10 cellular contexts compared by ENCODE assay signal in the genomic region with DNA sequence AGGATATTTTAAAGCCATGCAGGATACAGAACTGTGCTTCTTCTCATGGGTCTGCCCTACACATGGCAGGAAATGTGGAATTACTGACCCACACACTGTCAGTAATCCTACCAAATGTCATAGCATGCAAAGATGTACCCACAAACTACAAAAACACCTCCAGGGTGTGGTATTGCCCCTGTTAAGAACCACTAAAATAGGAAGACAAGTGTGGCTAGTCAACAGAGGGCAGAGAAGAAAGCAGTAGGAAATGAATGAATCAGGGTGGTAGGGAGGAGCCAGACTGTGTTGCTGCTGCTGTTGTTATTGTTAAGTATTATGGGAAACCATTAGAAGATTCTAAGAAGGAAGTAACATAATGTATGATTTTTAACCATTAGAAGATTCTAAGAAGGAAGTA.
DNase-seq lines count a peak whose midpoint lies in the region; ATAC-seq and TF ChIP-seq lines count a peak whose summit lies in the region.
"Had no signal": no experiment of that assay in that cellular context is flagged by ENCODE, and none has a peak within 500 bp of the region (broad histone marks: within the 10 kb centered on the region; RNA-seq: fewer than 3 reads in every experiment).

No MANE protein-coding gene starts in this region.

- no peak overlapping the region for H3K27ac ChIP-seq in mammary epithelial cell (ENCODE audit: insufficient read depth, low read depth, low read length)
- H3K27ac ChIP-seq: prostate gland had no signal

- no peaks in the 10 kb centered on the region for H3K36me3 ChIP-seq in mammary epithelial cell (ENCODE audit: insufficient read depth, low read length)
- H3K36me3 ChIP-seq: prostate gland had no signal

- H3K9me3 Mint-ChIP-seq in MCF 10A (ENCODE audit: unreplicated experiment) = no peaks in the 10 kb centered on the region
- no peaks in the 10 kb centered on the region for H3K9me3 Mint-ChIP-seq in activated T-helper 17 cell treated with anti-CD3 and anti-CD28 coated beads, Interleukin-2, amount 50 U/mL, for 72 hours
- H3K9me3 Mint-ChIP-seq in stimulated activated memory B cell treated with anti-CD40 and anti-IgM and Interleukin-4, amounts not matched to agents 10 μg/mL and 1 μg/mL and 100 μg/mL, for 72 hours = peaks cover 4% of the 10 kb centered on the region

- no peaks in the 10 kb centered on the region for H3K9me3 ChIP-seq in mammary epithelial cell (replicated peaks; ENCODE audit: insufficient read depth, low read length)
- H3K9me3 ChIP-seq: prostate gland had no signal

- no peak overlapping the region for H3K4me3 Mint-ChIP-seq in MCF 10A (ENCODE audit: unreplicated experiment)
- peak overlapping the region; percentile 48 for H3K4me3 Mint-ChIP-seq in activated T-helper 17 cell treated with anti-CD3 and anti-CD28 coated beads, Interleukin-2, amount 50 U/mL, for 72 hours
- no peak overlapping the region for H3K4me3 Mint-ChIP-seq in stimulated activated memory B cell treated with anti-CD40 and anti-IgM and Interleukin-4, amounts not matched to agents 10 μg/mL and 1 μg/mL and 100 μg/mL, for 72 hours

- DNase-seq in mammary epithelial cell (peak; percentile 6), MCF 10A (ENCODE audit: unreplicated experiment) (no peak), DMS79 (lab: John Stamatoyannopoulos, UW) (no peak)
- DNase-seq: NCI-H1092 treated with DMSO at 0.1 percent for 48 hours had no signal

- H3K4me2 ChIP-seq in mammary epithelial cell (ENCODE audit: insufficient read depth, low read depth, low read length) = no peak overlapping the region

- H3K27me3 Mint-ChIP-seq in MCF 10A (ENCODE audit: insufficient read depth, unreplicated experiment) = no peaks in the 10 kb centered on the region
- no peaks in the 10 kb centered on the region for H3K27me3 Mint-ChIP-seq in activated T-helper 17 cell treated with anti-CD3 and anti-CD28 coated beads, Interleukin-2, amount 50 U/mL, for 72 hours
- no peaks in the 10 kb centered on the region for H3K27me3 Mint-ChIP-seq in stimulated activated memory B cell treated with anti-CD40 and anti-IgM and Interleukin-4, amounts not matched to agents 10 μg/mL and 1 μg/mL and 100 μg/mL, for 72 hours

- H2AFZ ChIP-seq in mammary epithelial cell (ENCODE audit: low read depth, low read length) = no peak overlapping the region

- BruUV-seq in mammary epithelial cell (replicated peaks; lab: Mats Ljungman, UMichigan) (no TSS peak), MCF 10A (replicated peaks; lab: Mats Ljungman, UMichigan) (no TSS peak)

- no peaks in the 10 kb centered on the region for H3K36me3 Mint-ChIP-seq in MCF 10A (ENCODE audit: insufficient read depth, unreplicated experiment)
- H3K36me3 Mint-ChIP-seq in activated T-helper 17 cell treated with anti-CD3 and anti-CD28 coated beads, Interleukin-2, amount 50 U/mL, for 72 hours (ENCODE audit: low read depth) = no peaks in the 10 kb centered on the region
- H3K36me3 Mint-ChIP-seq in stimulated activated memory B cell treated with anti-CD40 and anti-IgM and Interleukin-4, amounts not matched to agents 10 μg/mL and 1 μg/mL and 100 μg/mL, for 72 hours = no peaks in the 10 kb centered on the region

- H3K27ac Mint-ChIP-seq in MCF 10A (ENCODE audit: low read depth, unreplicated experiment) = no peak overlapping the region
- H3K27ac Mint-ChIP-seq in activated T-helper 17 cell treated with anti-CD3 and anti-CD28 coated beads, Interleukin-2, amount 50 U/mL, for 72 hours = peak overlapping the region; percentile 79
- no peak overlapping the region for H3K27ac Mint-ChIP-seq in stimulated activated memory B cell treated with anti-CD40 and anti-IgM and Interleukin-4, amounts not matched to agents 10 μg/mL and 1 μg/mL and 100 μg/mL, for 72 hours

- H3K4me1 ChIP-seq in mammary epithelial cell (ENCODE audit: insufficient read depth, low read length) = no peaks in the 10 kb centered on the region
- H3K4me1 ChIP-seq: prostate gland had no signal

- H3K4me1 Mint-ChIP-seq in MCF 10A (ENCODE audit: insufficient read depth, unreplicated experiment) = no peaks in the 10 kb centered on the region
- H3K4me1 Mint-ChIP-seq in activated T-helper 17 cell treated with anti-CD3 and anti-CD28 coated beads, Interleukin-2, amount 50 U/mL, for 72 hours = peaks cover 29% of the 10 kb centered on the region
- no peaks in the 10 kb centered on the region for H3K4me1 Mint-ChIP-seq in stimulated activated memory B cell treated with anti-CD40 and anti-IgM and Interleukin-4, amounts not matched to agents 10 μg/mL and 1 μg/mL and 100 μg/mL, for 72 hours

- in situ Hi-C loops in mammary epithelial cell (cut with MboI; ENCODE audit: low sequenced_read_pairs in 2 of 2) = no loop called here

- H3K79me2 ChIP-seq in mammary epithelial cell (ENCODE audit: insufficient read depth, low read length) = no peaks in the 10 kb centered on the region

- H3K4me3 ChIP-seq in mammary epithelial cell (replicated peaks in 1 of 3; ENCODE audit: insufficient read depth in 1 of 3, low read depth in 2 of 3, low read length in 3 of 3) = no peak overlapping the region
- H3K4me3 ChIP-seq: prostate gland had no signal

- no peak overlapping the region for H3K9ac ChIP-seq in mammary epithelial cell (ENCODE audit: insufficient read depth, low read length)

- dilution Hi-C loops in mammary epithelial cell (cut with HindIII; ENCODE audit: low sequenced_read_pairs) = no loop called here

- intact Hi-C loops in mammary epithelial cell (cut with micrococcal nuclease) (no loop called here), MCF 10A (cut with micrococcal nuclease) (no loop called here)

- TF ChIP-seq CTCF in mammary epithelial cell (conservative IDR thresholded peaks at IDR 0.05 in 1 of 2, IDR thresholded peaks at IDR 0.05 in 1 of 2; ENCODE audit: extremely low read depth in 1 of 2, insufficient read depth in 1 of 2, low read depth in 1 of 2, low read length in 2 of 2) (no peak), MCF 10A (IDR thresholded peaks at IDR 0.05; ENCODE audit: unreplicated experiment) (no peak)

- ATAC-seq in HG03045 (IDR thresholded peaks at IDR 0.05; ENCODE audit: unreplicated experiment) = peak; percentile 57
- ATAC-seq in activated T-helper 17 cell treated with anti-CD3 and anti-CD28 coated beads, Interleukin-2, amount 50 U/mL, for 72 hours (replicated peaks) = peak; percentile 93
- ATAC-seq in stimulated activated memory B cell treated with anti-CD40 and anti-IgM and Interleukin-4, amounts not matched to agents 10 μg/mL and 1 μg/mL and 100 μg/mL, for 72 hours = peak; percentile 50
- ATAC-seq in GM21447 (IDR thresholded peaks at IDR 0.05; ENCODE audit: unreplicated experiment) = no peak
- no peak for ATAC-seq in GM21390 (IDR thresholded peaks at IDR 0.05; ENCODE audit: unreplicated experiment)

- CTCF ChIA-PET in mammary epithelial cell (lab: Charles Lee; ENCODE audit: low non-redundant PET) (no interaction called here), MCF 10A (lab: Yijun Ruan, JAX) (no interaction called here)

- POLR2A ChIA-PET in MCF 10A (lab: Yijun Ruan, JAX) = no interaction called here

- no peaks in the 10 kb centered on the region for H4K20me1 ChIP-seq in mammary epithelial cell (ENCODE audit: insufficient read depth, low read length)

- H3K27me3 ChIP-seq in mammary epithelial cell (ENCODE audit: insufficient read depth, low read length) = no peaks in the 10 kb centered on the region

Comparison
In these comparisons a context has a peak if more than half of its experiments do, and no peak if none do; other contexts are left out.
1. ATAC-seq: peak in HG03045 (single experiment), activated T-helper 17 cell treated with anti-CD3 and anti-CD28 coated beads, Interleukin-2, amount 50 U/mL, for 72 hours (single experiment) and stimulated activated memory B cell treated with anti-CD40 and anti-IgM and Interleukin-4, amounts not matched to agents 10 μg/mL and 1 μg/mL and 100 μg/mL, for 72 hours (single experiment); none in GM21447 (single experiment) and GM21390 (single experiment).